ENCODE assay signal across 2 cellular contexts in the genomic region with DNA sequence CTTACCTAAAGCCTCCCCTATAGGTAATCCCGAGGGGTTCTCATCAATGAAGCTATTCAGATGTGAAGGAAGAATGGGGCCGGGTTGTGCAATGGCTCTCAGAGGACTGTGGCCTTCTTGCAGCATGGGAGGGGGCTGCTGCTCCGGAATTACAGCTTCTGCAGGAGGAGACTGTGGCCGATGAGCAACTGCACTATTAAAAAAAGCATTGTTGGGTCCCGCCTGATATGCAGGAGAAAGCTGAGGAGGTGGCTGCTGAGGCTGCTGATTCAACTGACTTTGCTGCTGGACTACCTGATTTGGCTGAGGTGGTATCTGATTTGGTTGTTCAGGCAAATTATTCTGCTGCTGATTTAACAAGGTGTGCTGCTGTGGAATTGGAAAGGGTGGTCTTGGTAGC.
TF ChIP-seq lines count a peak whose summit lies in the region.

No MANE protein-coding gene starts in this region.

TF ChIP-seq in IMR-90, 13 proteins besides CTCF, POLR2A, EP300 and RAD21:
- TF ChIP-seq, protein P1, sequence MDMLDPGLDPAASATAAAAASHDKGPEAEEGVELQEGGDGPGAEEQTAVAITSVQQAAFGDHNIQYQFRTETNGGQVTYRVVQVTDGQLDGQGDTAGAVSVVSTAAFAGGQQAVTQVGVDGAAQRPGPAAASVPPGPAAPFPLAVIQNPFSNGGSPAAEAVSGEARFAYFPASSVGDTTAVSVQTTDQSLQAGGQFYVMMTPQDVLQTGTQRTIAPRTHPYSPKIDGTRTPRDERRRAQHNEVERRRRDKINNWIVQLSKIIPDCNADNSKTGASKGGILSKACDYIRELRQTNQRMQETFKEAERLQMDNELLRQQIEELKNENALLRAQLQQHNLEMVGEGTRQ (IDR thresholded peaks at IDR 0.05; ENCODE audit: low read depth, low read length), result no peak
- TF ChIP-seq MAZ (IDR thresholded peaks at IDR 0.05; ENCODE audit: borderline replicate concordance, low read depth, low read length) (no peak), RCOR1 (IDR thresholded peaks at IDR 0.05; ENCODE audit: insufficient replicate concordance, low read length) (no peak), CEBPB (IDR thresholded peaks at IDR 0.05; ENCODE audit: low read depth, low read length) (no peak), RFX5 (IDR thresholded peaks at IDR 0.05; ENCODE audit: low read depth, low read length) (no peak), MXI1 (IDR thresholded peaks at IDR 0.05; ENCODE audit: borderline replicate concordance, low read depth, low read length) (no peak), FOS (IDR thresholded peaks at IDR 0.05; ENCODE audit: low read depth, low read length) (no peak), NFE2L2 (IDR thresholded peaks at IDR 0.05; ENCODE audit: low read depth, low read length) (no peak), BHLHE40 (IDR thresholded peaks at IDR 0.05; ENCODE audit: low read depth, low read length) (no peak), CHD1 (IDR thresholded peaks at IDR 0.05; ENCODE audit: low read depth, low read length) (no peak), MAFK (IDR thresholded peaks at IDR 0.05; ENCODE audit: low read depth, low read length) (no peak), SMC3 (IDR thresholded peaks at IDR 0.05; ENCODE audit: low read depth, low read length) (no peak)
- TF ChIP-seq, protein P2, sequence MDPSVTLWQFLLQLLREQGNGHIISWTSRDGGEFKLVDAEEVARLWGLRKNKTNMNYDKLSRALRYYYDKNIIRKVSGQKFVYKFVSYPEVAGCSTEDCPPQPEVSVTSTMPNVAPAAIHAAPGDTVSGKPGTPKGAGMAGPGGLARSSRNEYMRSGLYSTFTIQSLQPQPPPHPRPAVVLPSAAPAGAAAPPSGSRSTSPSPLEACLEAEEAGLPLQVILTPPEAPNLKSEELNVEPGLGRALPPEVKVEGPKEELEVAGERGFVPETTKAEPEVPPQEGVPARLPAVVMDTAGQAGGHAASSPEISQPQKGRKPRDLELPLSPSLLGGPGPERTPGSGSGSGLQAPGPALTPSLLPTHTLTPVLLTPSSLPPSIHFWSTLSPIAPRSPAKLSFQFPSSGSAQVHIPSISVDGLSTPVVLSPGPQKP (IDR thresholded peaks at IDR 0.05; ENCODE audit: borderline replicate concordance, low read depth, low read length), result no peak

TF ChIP-seq in K562, 482 proteins besides CTCF, POLR2A, EP300 and RAD21:
- TF ChIP-seq MNT (conservative IDR thresholded peaks at IDR 0.05), result no peak
- TF ChIP-seq HMGN3 (IDR thresholded peaks at IDR 0.05; ENCODE audit: borderline replicate concordance, extremely low read depth, insufficient read length, low read depth, low read length), result no peak
- no peak for TF ChIP-seq DPF2 (IDR thresholded peaks at IDR 0.05)
- TF ChIP-seq FOXO4 (CRISPR knock-in tag; IDR thresholded peaks at IDR 0.05), result no peak
- TF ChIP-seq PTTG1 (tag; IDR thresholded peaks at IDR 0.05; ENCODE audit: low read depth), result no peak
